In the genomic region with DNA sequence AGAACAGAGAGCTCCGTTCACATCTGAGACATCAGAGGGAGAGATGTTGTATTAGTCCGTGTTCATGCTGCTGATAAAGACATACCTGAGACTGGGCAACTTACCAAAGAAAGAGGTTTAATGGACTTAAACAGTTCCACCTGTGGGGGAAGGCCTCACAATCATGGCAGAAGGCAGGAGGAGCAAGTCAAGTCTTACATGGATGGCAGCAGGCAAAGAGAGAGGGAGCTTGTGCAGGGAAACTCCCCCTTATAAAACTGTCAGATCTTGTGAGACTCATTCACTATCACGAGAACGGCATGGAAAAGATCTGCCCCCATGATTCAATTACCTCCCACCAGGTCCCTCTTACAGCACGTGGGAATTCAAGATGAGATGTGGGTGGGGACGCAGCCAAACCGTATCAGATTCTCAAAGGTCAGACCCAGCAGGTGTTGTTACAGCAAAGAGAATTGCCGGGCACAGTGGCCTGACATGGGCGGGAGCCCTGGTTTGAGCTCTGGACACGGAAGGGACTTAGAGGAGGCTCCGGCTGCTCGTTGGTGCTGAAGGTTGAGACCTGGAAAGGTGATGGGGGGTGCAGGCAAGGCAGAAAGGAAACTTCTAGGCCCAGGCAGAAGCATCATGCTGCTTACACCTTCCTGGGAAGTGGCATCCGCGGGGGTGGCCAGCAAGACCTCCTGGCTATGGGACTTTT, we compare ENCODE assay signal across 24 cellular contexts. TPM values are rescaled to one million over a fixed set of nuclear protein-coding genes. Genes with fewer than 3 reads are reported as not detected.
A peak's percentile ranks its signal among the peaks of the same experiment; 100 is the strongest.
DNase-seq lines count a peak whose midpoint lies in the region; ATAC-seq, FAIRE-seq and TF ChIP-seq lines count a peak whose summit lies in the region.
"Had no signal": no experiment of that assay in that cellular context is flagged by ENCODE, and none has a peak within 500 bp of the region (broad histone marks: within the 10 kb centered on the region; RNA-seq: fewer than 3 reads in every experiment).

No MANE protein-coding gene starts in this region.

- H3K4me1 Mint-ChIP-seq in T-helper 1 cell treated with Interleukin-12 subunit alpha and Interleukin-12 subunit beta and Interleukin-4 antibody, amounts not matched to agents 30 μg/mL and 1 μg/mL, for 36 hours (ENCODE audit: low read depth) = no peaks in the 10 kb centered on the region
- peaks cover 17% of the 10 kb centered on the region for H3K4me1 Mint-ChIP-seq in stimulated activated effector memory CD8-positive, alpha-beta T cell treated with anti-CD3 and anti-CD28 coated beads, Interleukin-12 subunit alpha, Interleukin-12 subunit beta, amount 100 ng/mL, for 72 hours
- H3K4me1 Mint-ChIP-seq in GM23338 = no peaks in the 10 kb centered on the region

- H3K27ac ChIP-seq in K562 (ENCODE audit: extremely low read depth, low read depth, low read length) = no peak overlapping the region
- H3K27ac ChIP-seq in RWPE1 = no peak overlapping the region
- no peak overlapping the region for H3K27ac ChIP-seq in GM23338 (ENCODE audit: low read depth)
- H3K27ac ChIP-seq: 22Rv1; BLaER1 treated with 17β-estradiol and CSF1 and Interleukin-3, amounts not matched to agents 10 nM and 100 nM; SJSA1 had no signal

- peaks cover 26% of the 10 kb centered on the region for H3K9me3 Mint-ChIP-seq in T-helper 1 cell treated with Interleukin-12 subunit alpha and Interleukin-12 subunit beta and Interleukin-4 antibody, amounts not matched to agents 30 μg/mL and 1 μg/mL, for 36 hours
- H3K9me3 Mint-ChIP-seq in stimulated activated effector memory CD8-positive, alpha-beta T cell treated with anti-CD3 and anti-CD28 coated beads, Interleukin-12 subunit alpha, Interleukin-12 subunit beta, amount 100 ng/mL, for 72 hours = no peaks in the 10 kb centered on the region
- peaks cover 33% of the 10 kb centered on the region for H3K9me3 Mint-ChIP-seq in GM23338
- H3K9me3 Mint-ChIP-seq: CD8-positive, alpha-beta memory T cell had no signal

- POLR2A ChIA-PET in K562 (lab: Yijun Ruan, JAX) = no interaction called here
- POLR2A ChIA-PET in RWPE1 (lab: Yijun Ruan, JAX; ENCODE audit: low non-redundant PET) = no interaction called here

- 83% methylated on average over 14 of the region's 14 CpGs for WGBS in K562 (ENCODE audit: insufficient coverage, low coverage, missing lambda C conversion rate)

- H3K27me3 ChIP-seq in K562 (ENCODE audit: control insufficient read depth in 2 of 2, insufficient read depth in 2 of 2, low read length in 2 of 2) (no peaks in the 10 kb centered on the region), GM23338 (ENCODE audit: insufficient read depth) (no peaks in the 10 kb centered on the region)
- H3K27me3 ChIP-seq: BLaER1 treated with 17β-estradiol and CSF1 and Interleukin-3, amounts not matched to agents 10 nM and 100 nM; MG63; SJSA1 had no signal

- no peak for TF ChIP-seq RAD21 in K562 (CRISPR knock-in tag; conservative IDR thresholded peaks at IDR 0.05 in 1 of 2, IDR thresholded peaks at IDR 0.05 in 1 of 2)

- no peaks in the 10 kb centered on the region for H3K9me1 ChIP-seq in K562 (ENCODE audit: control insufficient read depth, insufficient read depth, low read length)

- no peak overlapping the region for H3K9ac ChIP-seq in K562 (ENCODE audit: insufficient read depth in 1 of 2, low read depth in 2 of 2, low read length in 2 of 2)
- H3K9ac ChIP-seq: BLaER1 treated with 17β-estradiol and CSF1 and Interleukin-3, amounts not matched to agents 10 nM and 100 nM had no signal

- H3K9me2 ChIP-seq in GM23338 (ENCODE audit: insufficient read depth) = 0 out of 2 replicates have a peak, but pooled peaks cover 10% of the 10 kb centered on the region

- peaks cover 55% of the 10 kb centered on the region for H3K36me3 Mint-ChIP-seq in T-helper 1 cell treated with Interleukin-12 subunit alpha and Interleukin-12 subunit beta and Interleukin-4 antibody, amounts not matched to agents 30 μg/mL and 1 μg/mL, for 36 hours (ENCODE audit: low read depth)
- peaks cover 90% of the 10 kb centered on the region for H3K36me3 Mint-ChIP-seq in stimulated activated effector memory CD8-positive, alpha-beta T cell treated with anti-CD3 and anti-CD28 coated beads, Interleukin-12 subunit alpha, Interleukin-12 subunit beta, amount 100 ng/mL, for 72 hours
- H3K36me3 Mint-ChIP-seq in GM23338 (ENCODE audit: low read depth) = peaks cover 74% of the 10 kb centered on the region

- H3K27ac Mint-ChIP-seq in T-helper 1 cell treated with Interleukin-12 subunit alpha and Interleukin-12 subunit beta and Interleukin-4 antibody, amounts not matched to agents 30 μg/mL and 1 μg/mL, for 36 hours = peak overlapping the region; percentile 31
- peak overlapping the region; percentile 87 for H3K27ac Mint-ChIP-seq in stimulated activated effector memory CD8-positive, alpha-beta T cell treated with anti-CD3 and anti-CD28 coated beads, Interleukin-12 subunit alpha, Interleukin-12 subunit beta, amount 100 ng/mL, for 72 hours
- no peak overlapping the region for H3K27ac Mint-ChIP-seq in GM23338

- peaks cover 26% of the 10 kb centered on the region for H3K36me3 ChIP-seq in K562 (ENCODE audit: control insufficient read depth, insufficient read depth, low read length)
- peaks cover 12% of the 10 kb centered on the region for H3K36me3 ChIP-seq in GM23338 (ENCODE audit: insufficient read depth)

- H3F3A ChIP-seq in GM23338 (replicated peaks; ENCODE audit: low read depth) = no peaks in the 10 kb centered on the region

- TF ChIP-seq EP300 in K562 (IDR thresholded peaks at IDR 0.05; ENCODE audit: low read length) = no peak

- H3K4me1 ChIP-seq in K562 (replicated peaks in 1 of 2; ENCODE audit: control insufficient read depth in 2 of 2, insufficient read depth in 2 of 2, low read length in 2 of 2) (no peaks in the 10 kb centered on the region), GM23338 (ENCODE audit: insufficient read depth) (no peaks in the 10 kb centered on the region)
- H3K4me1 ChIP-seq: BLaER1 treated with 17β-estradiol and CSF1 and Interleukin-3, amounts not matched to agents 10 nM and 100 nM had no signal

- DNase-seq in T-helper 1 cell (no peak), Right ventricle myocardium inferior (ENCODE audit: missing footprints) (peak; percentile 59), cardiac septum (ENCODE audit: low spot score) (no peak), K562 (ENCODE audit: extremely low read depth in 1 of 4, low spot score in 3 of 4) (no peak), RWPE1 (ENCODE audit: low spot score) (no peak), GM23338 (ENCODE audit: low spot score) (no peak)
- no peak for DNase-seq in stimulated activated effector memory CD8-positive, alpha-beta T cell treated with anti-CD3 and anti-CD28 coated beads, Interleukin-12 subunit alpha, Interleukin-12 subunit beta, amount 100 ng/mL, for 72 hours (ENCODE audit: low spot score in 2 of 2)
- DNase-seq: Calu3; CD8-positive, alpha-beta memory T cell; MG63; NCI-H1092; NCI-H1694; NCI-H2081; NCI-H2171 treated with DMSO at 0.1 percent for 48 hours; NCI-H524 treated with DMSO at 0.1 percent for 48 hours; NCI-H82 had no signal

- H3K27me3 Mint-ChIP-seq in T-helper 1 cell treated with Interleukin-12 subunit alpha and Interleukin-12 subunit beta and Interleukin-4 antibody, amounts not matched to agents 30 μg/mL and 1 μg/mL, for 36 hours (ENCODE audit: low read depth) = no peaks in the 10 kb centered on the region
- peaks cover 6% of the 10 kb centered on the region for H3K27me3 Mint-ChIP-seq in GM23338 (ENCODE audit: insufficient read depth, low read depth, poor library complexity)
- H3K27me3 Mint-ChIP-seq: CD8-positive, alpha-beta memory T cell had no signal

- no peaks in the 10 kb centered on the region for H4K20me1 ChIP-seq in K562 (replicated peaks; ENCODE audit: control insufficient read depth, insufficient read depth, low read length)
- no peaks in the 10 kb centered on the region for H4K20me1 ChIP-seq in GM23338 (replicated peaks; ENCODE audit: insufficient read depth)

- ATAC-seq in Right ventricle myocardium inferior (no peak), K562 (no peak), GM23338 (no peak)
- ATAC-seq in stimulated activated effector memory CD8-positive, alpha-beta T cell treated with anti-CD3 and anti-CD28 coated beads, Interleukin-12 subunit alpha, Interleukin-12 subunit beta, amount 100 ng/mL, for 72 hours = no peak
- ATAC-seq: Panc1 had no signal

- BruUV-seq in K562 (replicated peaks; lab: Mats Ljungman, UMichigan) = no TSS peak

- no peak for TF ChIP-seq CTCF in K562 (IDR thresholded peaks at IDR 0.05 in 2 of 3, conservative IDR thresholded peaks at IDR 0.05 in 1 of 3; ENCODE audit: insufficient read depth in 2 of 3, low read depth in 1 of 3, low read length in 3 of 3)
- no peak for TF ChIP-seq CTCF in RWPE1 (conservative IDR thresholded peaks at IDR 0.05; ENCODE audit: low read depth)
- no peak for TF ChIP-seq CTCF in GM23338 (conservative IDR thresholded peaks at IDR 0.05; ENCODE audit: low read depth in 2 of 2)

- H2AFZ ChIP-seq in K562 (ENCODE audit: low read depth, low read length) (no peak overlapping the region), GM23338 (no peak overlapping the region)

- H3K9me3 ChIP-seq in K562 (replicated peaks; ENCODE audit: control insufficient read depth, insufficient read depth, low read depth, low read length) = peaks cover 9% of the 10 kb centered on the region

- no peak for TF ChIP-seq POLR2A in K562 (conservative IDR thresholded peaks at IDR 0.05)

- CTCF ChIA-PET in K562 (lab: Yijun Ruan, JAX; ENCODE audit: low intra/inter-chr PET ratio) = no interaction called here
- CTCF ChIA-PET in RWPE1 (lab: Yijun Ruan, JAX) = no interaction called here

- no peak for FAIRE-seq in K562 (lab: Jason Lieb, UNC)
- FAIRE-seq: G401.6, GM18507, GM19239 had no signal

- H3K4me2 ChIP-seq in K562 (ENCODE audit: insufficient read depth, low read length) (no peak overlapping the region), GM23338 (no peak overlapping the region)
- H3K4me2 ChIP-seq: BLaER1 treated with 17β-estradiol and CSF1 and Interleukin-3, amounts not matched to agents 10 nM and 100 nM had no signal

- H3K4me3 Mint-ChIP-seq in T-helper 1 cell treated with Interleukin-12 subunit alpha and Interleukin-12 subunit beta and Interleukin-4 antibody, amounts not matched to agents 30 μg/mL and 1 μg/mL, for 36 hours = no peak overlapping the region
- no peak overlapping the region for H3K4me3 Mint-ChIP-seq in stimulated activated effector memory CD8-positive, alpha-beta T cell treated with anti-CD3 and anti-CD28 coated beads, Interleukin-12 subunit alpha, Interleukin-12 subunit beta, amount 100 ng/mL, for 72 hours
- H3K4me3 Mint-ChIP-seq in GM23338 = no peak overlapping the region
- H3K4me3 Mint-ChIP-seq: CD8-positive, alpha-beta memory T cell had no signal

- intact Hi-C loops in Right ventricle myocardium inferior (cut with DNase I) (no loop called here), cardiac septum (cut with DNase I) (no loop called here), K562 (cut with micrococcal nuclease) (no loop called here)

- in situ Hi-C loops in K562 (cut with MboI) = no loop called here

- H3K4me3 ChIP-seq in K562 (no peak overlapping the region), GM23338 (no peak overlapping the region)
- H3K4me3 ChIP-seq: BLaER1 treated with 17β-estradiol and CSF1 and Interleukin-3, amounts not matched to agents 10 nM and 100 nM; MG63; SJSA1 had no signal

- H3K79me2 ChIP-seq in K562 (ENCODE audit: control insufficient read depth, insufficient read depth, low read length) = no peaks in the 10 kb centered on the region
- no peaks in the 10 kb centered on the region for H3K79me2 ChIP-seq in GM23338 (replicated peaks; ENCODE audit: insufficient read depth)

RNA-seq across cellular contexts. Expression of a gene that starts 33.1 kb away (rescaled TPM):
- total RNA-seq in Right ventricle myocardium inferior (1.2 TPM), cardiac septum (1.9 TPM), K562 (2014; rRNA removed) (1.7 and 3.2 TPM in 2 replicates), K562 (2014; rRNA removed; fragmentation: Illumina TruSeq; extraction: Trizol) (0.29 and 0.32 TPM in 2 replicates), K562 (2015; rRNA removed; fragmentation: Illumina TruSeq; extraction: Trizol) (0.47 and 0.98 TPM in 2 replicates), K562 (2021) (1.8 and 2.1 TPM in 2 replicates)
- 1.5 and 4.5 TPM in 2 replicates for total RNA-seq in K562 (2011; cell fraction: chromatin; rRNA removed; ENCODE audit: low replicate concordance)
- 3.2 and 5.0 TPM in 2 replicates for total RNA-seq in K562 (2011; cell fraction: nucleolus; rRNA removed)
- total RNA-seq in K562 (2011; cell fraction: nucleoplasm; rRNA removed) = 1.8 and 2.3 TPM in 2 replicates
- polyA plus RNA-seq in K562 (2011; rRNA removed) (0.86 and 1.6 TPM in 2 replicates), K562 (2014; fragmentation: Illumina TruSeq; extraction: Trizol) (0.54 and 0.79 TPM in 2 replicates), K562 (2014; fragmentation: Nextera tagmentation; extraction: Ambion mirVana) (under 1 TPM in 1 of 2 experiments, not detected in 1; 0.07 TPM), K562 (2014; rRNA removed) (1.5 and 2.2 TPM in 2 replicates), GM23338 (2016; fragmentation: Nextera tagmentation; extraction: Ambion mirVana) (2.2 and 3.1 TPM in 2 replicates)
- 2.2 and 5.5 TPM in 2 replicates for polyA plus RNA-seq in K562 (2011; cell fraction: cytosol; rRNA removed)
- 1.9 and 3.8 TPM in 2 replicates for polyA plus RNA-seq in K562 (2011; cell fraction: nucleus; rRNA removed)
- polyA plus RNA-seq in K562 (2012) = 1.8 and 3.7 TPM in 2 replicates
- 0.51 and 0.70 TPM in 2 replicates for polyA minus RNA-seq in K562 (2011; rRNA and poly(A)+ RNA removed)
- polyA minus RNA-seq in K562 (2011; cell fraction: cytosol; rRNA and poly(A)+ RNA removed) = 1.0 TPM in 1 of 2 replicates, not detected in the other
- polyA minus RNA-seq in K562 (2011; cell fraction: nucleus; rRNA and poly(A)+ RNA removed) = 1.6 and 1.7 TPM in 2 replicates
- total RNA-seq in GM23338 (2014; rRNA removed; shearing (Covaris generic)) = 1.2 and 2.2 TPM in 2 replicates
